In genomic region chr1:23798662-23799142, GRCh38 we compare ENCODE assay signal across 1 cellular context.
A peak's percentile ranks its signal among the peaks of the same experiment; 100 is the strongest.
TF ChIP-seq lines count a peak whose summit lies in the region.

No MANE protein-coding gene starts in this region.

TF ChIP-seq in K562, 482 proteins besides CTCF, POLR2A, EP300 and RAD21 (continued from another document):
- TF ChIP-seq ZBTB33 (CRISPR knock-in tag; IDR thresholded peaks at IDR 0.05) (peak; percentile 97), DIDO1 (tag; IDR thresholded peaks at IDR 0.05; ENCODE audit: low read depth) (no peak), CREB1 (IDR thresholded peaks at IDR 0.05) (no peak), CREB1 (CRISPR knock-in tag; IDR thresholded peaks at IDR 0.05) (0 out of 2 replicates have a peak, but pooled peaks have one; percentile 45), ZNF449 (CRISPR knock-in tag; IDR thresholded peaks at IDR 0.05) (no peak), HOMEZ (CRISPR knock-in tag; IDR thresholded peaks at IDR 0.05) (no peak), CHD4 (IDR thresholded peaks at IDR 0.05; ENCODE audit: insufficient read depth, insufficient replicate concordance, low read depth, low read length, poor library complexity, severe bottlenecking) (no peak)
